Comparison of ENCODE assay signal across 25 cellular contexts in genomic region chr10:79004311-79004710, GRCh38.
"Had no signal": no experiment of that assay in that cellular context is flagged by ENCODE, and none has a peak within 500 bp of the region (broad histone marks: within the 10 kb centered on the region; RNA-seq: fewer than 3 reads in every experiment).

No MANE protein-coding gene starts in this region.

- H3K4me1 Mint-ChIP-seq: stimulated activated memory B cell treated with anti-CD40 and anti-IgM and Interleukin-4, amounts not matched to agents 10 μg/mL and 1 μg/mL and 100 μg/mL, for 72 hours had no signal

- H3K27ac ChIP-seq: ascending aorta, brain microvascular endothelial cell, left ventricle myocardium inferior, neutrophil, ovary, uterus, WERI-Rb-1 had no signal

- H3K9me3 ChIP-seq: ascending aorta, left ventricle myocardium inferior, neutrophil, ovary, uterus had no signal

- ATAC-seq: activated CD8-positive, alpha-beta memory T cell treated with anti-CD3 and anti-CD28 coated beads, Interleukin-2, amount 10 ng/mL, durations not matched to agents 7 days and 5 days; activated CD8-positive, alpha-beta T cell treated with anti-CD3 and anti-CD28 coated beads for 36 hours; effector memory CD8-positive, alpha-beta T cell; natural killer cell; stimulated activated memory B cell treated with anti-CD40 and anti-IgM and Interleukin-4, amounts not matched to agents 10 μg/mL and 1 μg/mL and 100 μg/mL, for 72 hours had no signal

- H3K36me3 Mint-ChIP-seq: activated CD8-positive, alpha-beta memory T cell treated with anti-CD3 and anti-CD28 coated beads, Interleukin-2, amount 10 ng/mL, durations not matched to agents 7 days and 5 days; natural killer cell; stimulated activated memory B cell treated with anti-CD40 and anti-IgM and Interleukin-4, amounts not matched to agents 10 μg/mL and 1 μg/mL and 100 μg/mL, for 72 hours had no signal

- H3K4me3 ChIP-seq: ascending aorta, left ventricle myocardium inferior, ovary, skin epidermis, uterus had no signal

- H3K9me3 Mint-ChIP-seq: activated CD4-positive, alpha-beta T cell treated with anti-CD3 and anti-CD28 coated beads, Interleukin-2, amount 10 ng/mL, durations not matched to agents 7 days and 5 days; activated CD8-positive, alpha-beta T cell treated with anti-CD3 and anti-CD28 coated beads for 36 hours; central memory CD8-positive, alpha-beta T cell; effector memory CD8-positive, alpha-beta T cell; natural killer cell; stimulated activated memory B cell treated with anti-CD40 and anti-IgM and Interleukin-4, amounts not matched to agents 10 μg/mL and 1 μg/mL and 100 μg/mL, for 72 hours had no signal

- H3K27ac Mint-ChIP-seq: activated CD4-positive, alpha-beta T cell treated with anti-CD3 and anti-CD28 coated beads, Interleukin-2, amount 10 ng/mL, durations not matched to agents 7 days and 5 days; activated CD8-positive, alpha-beta memory T cell treated with anti-CD3 and anti-CD28 coated beads, Interleukin-2, amount 10 ng/mL, durations not matched to agents 7 days and 5 days; activated CD8-positive, alpha-beta T cell treated with anti-CD3 and anti-CD28 coated beads for 36 hours; effector memory CD8-positive, alpha-beta T cell; natural killer cell; stimulated activated memory B cell treated with anti-CD40 and anti-IgM and Interleukin-4, amounts not matched to agents 10 μg/mL and 1 μg/mL and 100 μg/mL, for 72 hours had no signal

- H3K27me3 Mint-ChIP-seq: activated CD8-positive, alpha-beta T cell treated with anti-CD3 and anti-CD28 coated beads for 36 hours had no signal

- FAIRE-seq: colon, endothelial cell of umbilical vein, keratinocyte had no signal

- DNase-seq: activated CD4-positive, alpha-beta T cell treated with anti-CD3 and anti-CD28 coated beads, Interleukin-2, amount 10 ng/mL, durations not matched to agents 7 days and 5 days; activated CD4-positive, CD25-positive, alpha-beta regulatory T cell treated with anti-CD3 and anti-CD28 coated beads, Interleukin-2, amount 50 U/mL, for 72 hours; activated CD8-positive, alpha-beta memory T cell treated with anti-CD3 and anti-CD28 coated beads, Interleukin-2, amount 10 ng/mL, durations not matched to agents 7 days and 5 days; activated CD8-positive, alpha-beta T cell treated with anti-CD3 and anti-CD28 coated beads for 36 hours; activated gamma-delta T cell; activated naive CD4-positive, alpha-beta T cell treated with anti-CD3 and anti-CD28 coated beads, Interleukin-2, amount 50 U/mL, for 16 hours; activated T-cell treated with anti-CD3 and anti-CD28 coated beads for 4 hours; brain microvascular endothelial cell; effector memory CD8-positive, alpha-beta T cell; left ventricle myocardium inferior; midbrain; natural killer cell; ovary; stimulated activated CD4-positive, alpha-beta T cell treated with anti-CD3 and anti-CD28 coated beads, Interleukin-2, amount 100 ng/mL, for 24 hours; trophoblast cell; uterus; WERI-Rb-1 had no signal

- H3K27me3 ChIP-seq: ascending aorta, ovary, uterus had no signal

- H3K4me1 ChIP-seq: ascending aorta, uterus had no signal

- H3K36me3 ChIP-seq: ascending aorta, brain microvascular endothelial cell, left ventricle myocardium inferior, neutrophil, ovary, uterus, WERI-Rb-1 had no signal

- H3K4me3 Mint-ChIP-seq: activated CD4-positive, alpha-beta T cell treated with anti-CD3 and anti-CD28 coated beads, Interleukin-2, amount 10 ng/mL, durations not matched to agents 7 days and 5 days; activated CD8-positive, alpha-beta memory T cell treated with anti-CD3 and anti-CD28 coated beads, Interleukin-2, amount 10 ng/mL, durations not matched to agents 7 days and 5 days; activated CD8-positive, alpha-beta T cell treated with anti-CD3 and anti-CD28 coated beads for 36 hours; central memory CD8-positive, alpha-beta T cell; effector memory CD8-positive, alpha-beta T cell; natural killer cell; stimulated activated memory B cell treated with anti-CD40 and anti-IgM and Interleukin-4, amounts not matched to agents 10 μg/mL and 1 μg/mL and 100 μg/mL, for 72 hours had no signal
